Comparison of ENCODE assay signal across 33 cellular contexts in genomic region chr17:73791121-73791520, GRCh38.
"Had no signal": no experiment of that assay in that cellular context is flagged by ENCODE, and none has a peak within 500 bp of the region (broad histone marks: within the 10 kb centered on the region; RNA-seq: fewer than 3 reads in every experiment).

No MANE protein-coding gene starts in this region.

- H3K9me3 ChIP-seq: adrenal gland, body of pancreas, breast epithelium had no signal

- H3K36me3 ChIP-seq: adrenal gland, brain microvascular endothelial cell, breast epithelium had no signal

- H3K27ac ChIP-seq: adrenal gland, body of pancreas, brain microvascular endothelial cell, breast epithelium, VCaP had no signal

- H3K4me3 ChIP-seq: adrenal gland, body of pancreas, breast epithelium had no signal

- ATAC-seq: activated CD8-positive, alpha-beta T cell treated with anti-CD3 and anti-CD28 coated beads for 36 hours; activated naive CD4-positive, alpha-beta T cell treated with anti-CD3 and anti-CD28 coated beads, Interleukin-2, amount 50 U/mL, for 72 hours; activated T-cell treated with anti-CD3 and anti-CD28 coated beads, Interleukin-2, amount 50 U/mL, for 4 hours; activated T-cell treated with anti-CD3 and anti-CD28 coated beads, Interleukin-2, amount 50 U/mL, for 72 hours; activated T-helper 17 cell treated with anti-CD3 and anti-CD28 coated beads, Interleukin-2, amount 50 U/mL, for 72 hours; body of pancreas had no signal

- H3K4me1 ChIP-seq: adrenal gland, body of pancreas, breast epithelium had no signal

- H3K27me3 ChIP-seq: adrenal gland, body of pancreas, brain microvascular endothelial cell had no signal

- DNase-seq: activated B cell treated with CpG ODN at 0.5 μM for 24 hours; activated CD4-positive, alpha-beta memory T cell treated with anti-CD3 and anti-CD28 coated beads for 36 hours; activated CD4-positive, alpha-beta T cell treated with anti-CD3 and anti-CD28 coated beads for 4 hours; activated CD4-positive, alpha-beta T cell treated with anti-CD3 and anti-CD28 coated beads, Interleukin-2, amount 10 ng/mL, durations not matched to agents 24 days and 14 days; activated CD4-positive, alpha-beta T cell treated with anti-CD3 and anti-CD28 coated beads, Interleukin-2, amount 50 U/mL, for 1 hour; activated CD4-positive, alpha-beta T cell treated with anti-CD3 and anti-CD28 coated beads, Interleukin-2, amount 50 U/mL, for 4 hours; activated CD4-positive, CD25-positive, alpha-beta regulatory T cell treated with anti-CD3 and anti-CD28 coated beads, Interleukin-2, amount 50 U/mL, for 72 hours; activated CD8-positive, alpha-beta memory T cell treated with anti-CD3 and anti-CD28 coated beads, Interleukin-2, amount 50 U/mL, for 4 hours; activated CD8-positive, alpha-beta T cell treated with anti-CD3 and anti-CD28 coated beads for 36 hours; activated effector memory CD4-positive, alpha-beta T cell treated with anti-CD3 and anti-CD28 coated beads, Interleukin-2, amount 50 U/mL, for 16 hours; activated gamma-delta T cell treated with Interleukin-2 at 50 U/mL for 16 hours; activated naive CD4-positive, alpha-beta T cell; activated naive CD4-positive, alpha-beta T cell treated with anti-CD3 and anti-CD28 coated beads for 36 hours; activated naive CD4-positive, alpha-beta T cell treated with anti-CD3 and anti-CD28 coated beads, Interleukin-2, amount 50 U/mL, for 16 hours; activated naive CD8-positive, alpha-beta T cell treated with anti-CD3 and anti-CD28 coated beads for 36 hours; activated T-cell treated with anti-CD3 and anti-CD28 coated beads for 4 hours; activated T-cell treated with anti-CD3 and anti-CD28 coated beads, Interleukin-2, amount 50 U/mL, for 1 hour; activated T-cell treated with anti-CD3 and anti-CD28 coated beads, Interleukin-2, amount 50 U/mL, for 4 hours; activated T-cell treated with anti-CD3 and anti-CD28 coated beads, Interleukin-2, amount 50 U/mL, for 72 hours; amniotic stem cell; aorta; body of pancreas; brain microvascular endothelial cell; caudate nucleus; cerebellar nuclear complex; T-helper 1 cell; T-helper 2 cell; T-helper 9 cell had no signal
